13 cellular contexts compared by ENCODE assay signal in the genomic region with DNA sequence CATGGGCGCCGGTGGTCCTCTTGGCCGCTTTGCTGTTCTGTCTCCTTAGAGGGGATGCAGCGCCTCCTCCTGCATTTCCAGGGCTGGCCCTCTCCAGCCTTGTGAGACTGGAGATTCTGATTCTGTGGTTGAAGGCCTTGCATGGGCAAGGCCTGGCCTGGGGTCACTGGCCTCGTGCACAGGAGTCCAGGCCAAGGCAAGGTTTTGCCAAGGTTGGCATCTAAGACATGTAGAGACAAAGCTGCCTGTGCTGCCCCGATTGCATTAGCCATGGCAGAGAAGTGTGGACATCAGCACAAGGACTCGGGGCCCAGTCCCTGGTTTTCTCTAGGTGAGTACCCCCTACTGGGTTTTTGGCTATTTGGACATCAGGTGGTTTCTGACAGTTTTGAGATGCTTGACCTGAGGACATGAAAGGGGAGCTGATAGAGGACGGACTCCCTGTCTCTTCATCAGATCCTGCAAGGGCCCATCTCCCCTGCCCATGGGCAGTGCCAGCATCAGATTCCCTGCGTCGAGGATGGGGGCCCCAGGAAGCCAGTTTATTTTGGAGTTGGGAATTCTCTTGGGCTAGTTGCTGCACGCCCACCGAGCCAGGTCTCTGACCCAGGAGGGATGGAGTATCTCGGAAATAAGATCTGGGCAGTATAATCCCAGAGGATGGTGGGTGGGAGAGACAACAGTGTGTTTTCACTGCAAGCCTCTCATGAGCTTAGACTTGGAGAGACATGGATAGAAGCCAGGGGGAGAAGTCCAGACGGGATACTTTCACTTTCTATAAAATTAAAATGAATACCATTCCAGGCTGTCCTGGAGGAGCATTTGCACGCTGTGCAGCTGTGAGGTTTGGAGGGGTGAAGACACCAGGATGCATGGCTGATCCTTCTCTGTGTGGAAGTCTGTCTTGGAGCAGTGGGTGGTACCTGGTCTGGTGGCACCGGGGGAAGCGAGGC. TPM values are rescaled to one million over a fixed set of nuclear protein-coding genes. Genes with fewer than 3 reads are reported as not detected.
DNase-seq lines count a peak whose midpoint lies in the region; ATAC-seq and TF ChIP-seq lines count a peak whose summit lies in the region.
"Had no signal": no experiment of that assay in that cellular context is flagged by ENCODE, and none has a peak within 500 bp of the region (broad histone marks: within the 10 kb centered on the region; RNA-seq: fewer than 3 reads in every experiment).

No MANE protein-coding gene starts in this region.

- TF ChIP-seq CTCF in fibroblast of the aortic adventitia (IDR thresholded peaks at IDR 0.05; ENCODE audit: insufficient read depth, low read length), result no peak

- no peak for DNase-seq in adipocyte (ENCODE audit: low read depth)
- DNase-seq in fibroblast of the aortic adventitia (ENCODE audit: low read depth), result peak; percentile 74
- DNase-seq in substantia nigra (lab: John Stamatoyannopoulos, UW), result no peak
- DNase-seq in T-helper 17 cell, result no peak
- no peak for DNase-seq in inferior parietal cortex (ENCODE audit: extremely low spot score)
- DNase-seq: CD8-positive, alpha-beta memory T cell; foreskin melanocyte; MM.1S had no signal

- H3K27me3 ChIP-seq in adipocyte (replicated peaks; ENCODE audit: control insufficient read depth, insufficient read depth, low read length) (no peaks in the 10 kb centered on the region), muscle layer of duodenum (ENCODE audit: low read depth, low read length) (no peaks in the 10 kb centered on the region)

- H3K4me3 Mint-ChIP-seq in T-helper 17 cell, result no peak overlapping the region
- H3K4me3 Mint-ChIP-seq: activated T-helper 17 cell treated with anti-CD3 and anti-CD28 coated beads, Interleukin-2, amount 50 U/mL, for 72 hours; CD8-positive, alpha-beta memory T cell had no signal

- H3K4me1 Mint-ChIP-seq in T-helper 17 cell, result no peaks in the 10 kb centered on the region
- H3K4me1 Mint-ChIP-seq: activated T-helper 17 cell treated with anti-CD3 and anti-CD28 coated beads, Interleukin-2, amount 50 U/mL, for 72 hours; CD8-positive, alpha-beta memory T cell had no signal

- peak overlapping the region; percentile 70 for H3K4me3 ChIP-seq in adipocyte (ENCODE audit: low read length)
- H3K4me3 ChIP-seq in fibroblast of the aortic adventitia (ENCODE audit: low read depth, low read length), result peak overlapping the region; percentile 62
- peak overlapping the region; percentile 27 to 55 for H3K4me3 ChIP-seq in muscle layer of duodenum (ENCODE audit: low read depth in 1 of 2, low read length in 2 of 2)

- H3K9ac ChIP-seq in adipocyte (ENCODE audit: low read length), result peak overlapping the region; percentile 35

- H3K36me3 Mint-ChIP-seq in T-helper 17 cell (ENCODE audit: low read depth), result no peaks in the 10 kb centered on the region
- H3K36me3 Mint-ChIP-seq: CD8-positive, alpha-beta memory T cell had no signal

- H3K27ac ChIP-seq in muscle layer of duodenum (ENCODE audit: low read length) (peak overlapping the region; percentile 24), substantia nigra (ENCODE audit: low read depth, low read length, poor library complexity, severe bottlenecking) (peak overlapping the region; percentile 42)

- no peaks in the 10 kb centered on the region for H3K27me3 Mint-ChIP-seq in T-helper 17 cell
- H3K27me3 Mint-ChIP-seq: activated T-helper 17 cell treated with anti-CD3 and anti-CD28 coated beads, Interleukin-2, amount 50 U/mL, for 72 hours; CD8-positive, alpha-beta memory T cell had no signal

- no peak overlapping the region for H3K27ac Mint-ChIP-seq in T-helper 17 cell
- H3K27ac Mint-ChIP-seq: activated T-helper 17 cell treated with anti-CD3 and anti-CD28 coated beads, Interleukin-2, amount 50 U/mL, for 72 hours; CD8-positive, alpha-beta memory T cell had no signal

- H3K36me3 ChIP-seq in adipocyte (ENCODE audit: control insufficient read depth, insufficient read depth, low read length, severe bottlenecking) (peaks cover 12% of the 10 kb centered on the region), muscle layer of duodenum (ENCODE audit: control insufficient read depth in 1 of 2, insufficient read depth in 2 of 2, low read length in 2 of 2) (peaks cover 0 to 20% of the 10 kb centered on the region in 2 donors)

- H3K4me1 ChIP-seq in adipocyte (ENCODE audit: control insufficient read depth, insufficient read depth, low read length) (peaks cover 15% of the 10 kb centered on the region), muscle layer of duodenum (ENCODE audit: control insufficient read depth in 1 of 2, insufficient read depth in 2 of 2, low read length in 2 of 2) (peaks cover 14 to 29% of the 10 kb centered on the region in 2 donors)

- H3K9me3 ChIP-seq in adipocyte (ENCODE audit: control insufficient read depth, low read length) (no peaks in the 10 kb centered on the region), muscle layer of duodenum (ENCODE audit: control insufficient read depth in 1 of 2, low read length in 2 of 2) (no peaks in the 10 kb centered on the region), T-helper 17 cell (ENCODE audit: control insufficient read depth, low read length, poor library complexity, severe bottlenecking) (no peaks in the 10 kb centered on the region)

- ATAC-seq in T-helper 17 cell (no peak), GM21526 (IDR thresholded peaks at IDR 0.05; ENCODE audit: low FRiP score, unreplicated experiment) (no peak), HG02588 (IDR thresholded peaks at IDR 0.05; ENCODE audit: unreplicated experiment) (no peak)
- ATAC-seq: activated T-helper 17 cell treated with anti-CD3 and anti-CD28 coated beads, Interleukin-2, amount 50 U/mL, for 72 hours had no signal

RNA-seq across cellular contexts. Expression of a gene that starts 25.6 kb away (rescaled TPM):
- total RNA-seq in fibroblast of the aortic adventitia (ENCODE audit: low replicate concordance), result 69.7 and 75.2 TPM in 2 replicates
- total RNA-seq in T-helper 17 cell, result under 1 TPM in 1 of 2 donors, not detected in 1; 0.76 TPM
- total RNA-seq: OCI-LY7 had no signal

Comparison
In these comparisons a context has a peak if more than half of its experiments do, and no peak if none do; other contexts are left out.
1. RNA of a gene that starts 25.6 kb away (total RNA-seq): 69.7 to 75.2 TPM in fibroblast of the aortic adventitia; 0.76 TPM in T-helper 17 cell; every median in the first group is over 10 times any median in the second.
2. Peak in every context shown above with its lines, with median percentiles within 50 percentile points of each other: H3K4me3 ChIP-seq.